In genomic region chr11:116481126-116481644, GRCh38 we compare ENCODE assay signal across 20 cellular contexts.
DNase-seq lines count a peak whose midpoint lies in the region; ATAC-seq and TF ChIP-seq lines count a peak whose summit lies in the region.
"Had no signal": no experiment of that assay in that cellular context is flagged by ENCODE, and none has a peak within 500 bp of the region (broad histone marks: within the 10 kb centered on the region; RNA-seq: fewer than 3 reads in every experiment).

No MANE protein-coding gene starts in this region.

- no peaks in the 10 kb centered on the region for H4K20me1 ChIP-seq in PC-9 (ENCODE audit: insufficient read depth)

- POLR2A ChIA-PET in PC-9 (lab: Charles Lee; ENCODE audit: unreplicated experiment) = no interaction called here

- no peak overlapping the region for H2AFZ ChIP-seq in PC-9

- intact Hi-C loops in PC-9 (cut with micrococcal nuclease; ENCODE audit: unreplicated experiment) = no loop called here

- no peak overlapping the region for H3K4me3 ChIP-seq in WERI-Rb-1 (ENCODE audit: low read depth, low read length)
- no peak overlapping the region for H3K4me3 ChIP-seq in PC-9
- H3K4me3 ChIP-seq: Peyer's patch had no signal

- H3K4me2 ChIP-seq in PC-9 = no peak overlapping the region

- CTCF ChIA-PET in PC-9 (lab: Charles Lee) = no interaction called here

- ATAC-seq in activated naive CD4-positive, alpha-beta T cell treated with anti-CD3 and anti-CD28 coated beads, Interleukin-2, amount 50 U/mL, for 72 hours = no peak
- no peak for ATAC-seq in HG03196 (IDR thresholded peaks at IDR 0.05; ENCODE audit: unreplicated experiment)
- ATAC-seq: HCT116, SK-N-SH treated with all-trans-retinoic acid at 6 μM for 48 hours, T-cell had no signal

- DNase-seq in DMS53 (lab: John Stamatoyannopoulos, UW) (peak; percentile 14), DMS53 treated with DMSO at 0.1 percent for 48 hours (lab: John Stamatoyannopoulos, UW; ENCODE audit: unreplicated experiment) (no peak), NCI-H446 treated with DMSO at 0.1 percent for 48 hours (lab: John Stamatoyannopoulos, UW) (peak; percentile 81), WERI-Rb-1 (peak; percentile 87), renal cortical epithelial cell (ENCODE audit: low read depth) (peak; percentile 2), PC-9 (no peak)
- DNase-seq in activated naive CD4-positive, alpha-beta T cell treated with anti-CD3 and anti-CD28 coated beads, Interleukin-2, amount 50 U/mL, for 72 hours (ENCODE audit: low spot score in 2 of 2) = no peak
- DNase-seq: CD8-positive, alpha-beta memory T cell; DND-41; Karpas-422; MV-4-11; NCI-H187; NCI-H526 treated with DMSO at 0.1 percent for 48 hours; Peyer's patch; T-cell had no signal

- no peaks in the 10 kb centered on the region for H3F3A ChIP-seq in PC-9 (ENCODE audit: insufficient read depth, low read depth)

- H3K27ac Mint-ChIP-seq in activated naive CD4-positive, alpha-beta T cell treated with anti-CD3 and anti-CD28 coated beads, Interleukin-2, amount 50 U/mL, for 72 hours = no peak overlapping the region
- H3K27ac Mint-ChIP-seq: CD8-positive, alpha-beta memory T cell; T-cell had no signal

- no peaks in the 10 kb centered on the region for H3K9me2 ChIP-seq in PC-9 (ENCODE audit: insufficient read depth)

- H3K9me3 ChIP-seq in WERI-Rb-1 (ENCODE audit: severe bottlenecking) (no peaks in the 10 kb centered on the region), PC-9 (ENCODE audit: insufficient read depth, low read depth) (no peaks in the 10 kb centered on the region)
- H3K9me3 ChIP-seq: Peyer's patch had no signal

- H3K36me3 ChIP-seq in WERI-Rb-1 (no peaks in the 10 kb centered on the region), PC-9 (ENCODE audit: low read depth) (no peaks in the 10 kb centered on the region)
- H3K36me3 ChIP-seq: Peyer's patch had no signal

- H3K27me3 ChIP-seq in WERI-Rb-1 (ENCODE audit: insufficient read depth, low read depth, severe bottlenecking) = no peaks in the 10 kb centered on the region
- peaks cover 48% of the 10 kb centered on the region for H3K27me3 ChIP-seq in PC-9 (ENCODE audit: insufficient read depth, low read depth)
- H3K27me3 ChIP-seq: Peyer's patch had no signal

- H3K36me3 Mint-ChIP-seq in activated naive CD4-positive, alpha-beta T cell treated with anti-CD3 and anti-CD28 coated beads, Interleukin-2, amount 50 U/mL, for 72 hours = no peaks in the 10 kb centered on the region
- H3K36me3 Mint-ChIP-seq: CD8-positive, alpha-beta memory T cell; T-cell had no signal

- no peaks in the 10 kb centered on the region for H3K9me3 Mint-ChIP-seq in activated naive CD4-positive, alpha-beta T cell treated with anti-CD3 and anti-CD28 coated beads, Interleukin-2, amount 50 U/mL, for 72 hours
- H3K9me3 Mint-ChIP-seq: CD8-positive, alpha-beta memory T cell; T-cell had no signal

- no TSS peak for BruUV-seq in PC-9 (replicated peaks; lab: Mats Ljungman, UMichigan)

- peak overlapping the region; percentile 81 for H3K27ac ChIP-seq in WERI-Rb-1
- H3K27ac ChIP-seq in PC-9 = no peak overlapping the region
- H3K27ac ChIP-seq: 22Rv1, C4-2B, Peyer's patch had no signal

- TF ChIP-seq CTCF in WERI-Rb-1 (IDR thresholded peaks at IDR 0.05; ENCODE audit: low read depth, low read length) = no peak
- no peak for TF ChIP-seq CTCF in PC-9 (conservative IDR thresholded peaks at IDR 0.05)

- no peaks in the 10 kb centered on the region for H3K4me1 ChIP-seq in PC-9 (replicated peaks; ENCODE audit: insufficient read depth)
- H3K4me1 ChIP-seq: Peyer's patch had no signal

- no peaks in the 10 kb centered on the region for H3K79me2 ChIP-seq in PC-9 (ENCODE audit: low read depth)

Comparison
In these comparisons a context has a peak if more than half of its experiments do, and no peak if none do; other contexts are left out.
1. DNase-seq: peak in DMS53 (single experiment), NCI-H446 treated with DMSO at 0.1 percent for 48 hours (single experiment), WERI-Rb-1 (single experiment) and renal cortical epithelial cell (single experiment); none in DMS53 treated with DMSO at 0.1 percent for 48 hours (single experiment), PC-9 (0 of 2) and activated naive CD4-positive, alpha-beta T cell treated with anti-CD3 and anti-CD28 coated beads, Interleukin-2, amount 50 U/mL, for 72 hours (0 of 2).